ENCODE assay signal across 19 cellular contexts in the genomic region with DNA sequence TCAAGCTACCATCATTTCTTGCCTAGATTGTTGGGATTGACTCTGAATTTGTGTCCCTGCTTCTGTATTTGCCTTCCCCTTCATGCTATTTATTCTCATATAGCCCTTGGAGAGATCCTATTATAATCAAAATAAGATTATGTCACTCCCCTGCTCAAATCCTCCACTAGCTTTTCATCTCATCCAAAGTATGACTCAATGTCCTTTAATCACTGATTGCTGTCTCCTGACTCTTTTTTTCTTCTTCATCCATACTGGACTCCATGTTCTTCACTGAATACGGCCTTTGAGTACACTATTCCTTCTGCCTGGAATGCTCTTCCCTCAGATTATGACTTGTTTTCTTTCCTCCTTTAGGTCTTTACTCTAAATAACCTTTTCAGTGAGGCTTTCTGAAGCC. TPM values are rescaled to one million over a fixed set of nuclear protein-coding genes. Genes with fewer than 3 reads are reported as not detected.
DNase-seq lines count a peak whose midpoint lies in the region; ATAC-seq, FAIRE-seq and TF ChIP-seq lines count a peak whose summit lies in the region.
"Had no signal": no experiment of that assay in that cellular context is flagged by ENCODE, and none has a peak within 500 bp of the region (broad histone marks: within the 10 kb centered on the region; RNA-seq: fewer than 3 reads in every experiment).

No MANE protein-coding gene starts in this region.

- POLR2A ChIA-PET in A673 (lab: Charles Lee; ENCODE audit: low non-redundant PET) = no interaction called here
- POLR2A ChIA-PET in HEK293 (lab: Yijun Ruan, JAX) = no interaction called here
- POLR2A ChIA-PET in K562 (lab: Yijun Ruan, JAX) = interaction anchor here (0.6 kb wide), 2 partner anchors 32 to 202 kb away, joined by 3 to 4 read pairs; no protein-coding TSS in a partner anchor

- no peak overlapping the region for H2AFZ ChIP-seq in K562 (ENCODE audit: low read depth, low read length)
- H2AFZ ChIP-seq: GM23338 had no signal

- H3K9ac ChIP-seq in K562 (ENCODE audit: insufficient read depth in 1 of 2, low read depth in 2 of 2, low read length in 2 of 2) = no peak overlapping the region

- intact Hi-C loops in A673 (cut with micrococcal nuclease; ENCODE audit: unreplicated experiment) (loop anchor here (10.0 kb wide), 1 partner anchor 110 kb away; the partner anchor contains the start of gene MRPL33), K562 (cut with micrococcal nuclease) (no loop called here), thyroid gland (cut with DNase I) (no loop called here)

- WGBS in K562 (ENCODE audit: insufficient coverage, low coverage, missing lambda C conversion rate) = 15% methylated on average over 1 of the region's 1 CpG
- WGBS in thyroid gland, 2 donors = 91 to 92% methylated on average over 1 of the region's 1 CpG

- H3K4me2 ChIP-seq in K562 (ENCODE audit: insufficient read depth, low read length) = no peak overlapping the region
- H3K4me2 ChIP-seq: GM23338 had no signal

- peaks cover 3% of the 10 kb centered on the region for H3K9me3 ChIP-seq in A673 (ENCODE audit: low read depth, low read length, poor library complexity, severe bottlenecking)
- H3K9me3 ChIP-seq in HEK293 (ENCODE audit: control insufficient read depth, insufficient read depth, low read depth, low read length) = no peaks in the 10 kb centered on the region
- H3K9me3 ChIP-seq in K562 (replicated peaks; ENCODE audit: control insufficient read depth, insufficient read depth, low read depth, low read length) = no peaks in the 10 kb centered on the region
- H3K9me3 ChIP-seq in thyroid gland = no peaks in the 10 kb centered on the region
- H3K9me3 ChIP-seq: gastroesophageal sphincter had no signal

- no peak for TF ChIP-seq CTCF in A673 (conservative IDR thresholded peaks at IDR 0.05; ENCODE audit: low read depth, low read length)
- no peak for TF ChIP-seq CTCF in HEK293 (tag by site-specific recombination; IDR thresholded peaks at IDR 0.05)
- TF ChIP-seq CTCF in K562 (IDR thresholded peaks at IDR 0.05 in 2 of 3, conservative IDR thresholded peaks at IDR 0.05 in 1 of 3; ENCODE audit: insufficient read depth in 2 of 3, low read depth in 1 of 3, low read length in 3 of 3) = no peak
- TF ChIP-seq CTCF in thyroid gland (IDR thresholded peaks at IDR 0.05) = no peak

- H3K27me3 ChIP-seq in A673 (replicated peaks; ENCODE audit: insufficient read depth, low read depth, low read length, poor library complexity) = no peaks in the 10 kb centered on the region
- no peaks in the 10 kb centered on the region for H3K27me3 ChIP-seq in K562 (ENCODE audit: control insufficient read depth in 2 of 2, insufficient read depth in 2 of 2, low read length in 2 of 2)
- no peaks in the 10 kb centered on the region for H3K27me3 ChIP-seq in thyroid gland
- H3K27me3 ChIP-seq: gastroesophageal sphincter had no signal

- no peak for ATAC-seq in K562
- ATAC-seq in HG03432 (IDR thresholded peaks at IDR 0.05; ENCODE audit: unreplicated experiment) = no peak
- ATAC-seq in HG03095 (IDR thresholded peaks at IDR 0.05; ENCODE audit: unreplicated experiment) = no peak
- ATAC-seq: gastroesophageal sphincter, GM23338 had no signal

- peak; percentile 35 for FAIRE-seq in K562 (lab: Jason Lieb, UNC)
- FAIRE-seq: colon had no signal

- DNase-seq in A673 (ENCODE audit: low spot score) (peak; percentile 39), K562 (ENCODE audit: extremely low read depth in 1 of 4, low spot score in 3 of 4) (no peak), iris pigment epithelial cell (ENCODE audit: low read depth) (peak; percentile 57), RPMI8226 (no peak), thyroid gland (no peak)
- DNase-seq: activated CD4-positive, alpha-beta memory T cell treated with anti-CD3 and anti-CD28 coated beads for 36 hours; activated naive CD4-positive, alpha-beta T cell treated with Interleukin-2 at 50 U/mL for 16 hours; anterior cingulate cortex; CD4-positive, alpha-beta memory T cell; DMS79; NCI-H1105; NCI-H526; SIG-M5 had no signal

- no TSS peak for BruUV-seq in A673 (replicated peaks; lab: Mats Ljungman, UMichigan)
- BruUV-seq in K562 (replicated peaks; lab: Mats Ljungman, UMichigan) = no TSS peak

- no peaks in the 10 kb centered on the region for H3K79me2 ChIP-seq in K562 (ENCODE audit: control insufficient read depth, insufficient read depth, low read length)

- no peak for TF ChIP-seq POLR2A in K562 (conservative IDR thresholded peaks at IDR 0.05)
- TF ChIP-seq POLR2A in thyroid gland (IDR thresholded peaks at IDR 0.05) = no peak

- no peak for TF ChIP-seq RAD21 in K562 (CRISPR knock-in tag; conservative IDR thresholded peaks at IDR 0.05 in 1 of 2, IDR thresholded peaks at IDR 0.05 in 1 of 2)

- H3K4me1 ChIP-seq in A673 (ENCODE audit: insufficient read depth, low read length, poor library complexity, severe bottlenecking) (peaks cover 14% of the 10 kb centered on the region), HEK293 (ENCODE audit: control insufficient read depth, insufficient read depth, low read length) (peaks cover 8% of the 10 kb centered on the region; the same call in 1 of the 2 replicates), K562 (replicated peaks in 1 of 2; ENCODE audit: control insufficient read depth in 2 of 2, insufficient read depth in 2 of 2, low read length in 2 of 2) (peaks cover 2 to 6% of the 10 kb centered on the region in 2 experiments; a peak in 3 of 5 replicates), thyroid gland (peaks cover 5 to 9% of the 10 kb centered on the region in 2 donors)

- H3K36me3 ChIP-seq in A673 (ENCODE audit: insufficient read depth, low read length, poor library complexity, severe bottlenecking) = no peaks in the 10 kb centered on the region
- no peaks in the 10 kb centered on the region for H3K36me3 ChIP-seq in HEK293 (ENCODE audit: control insufficient read depth in 2 of 2, insufficient read depth in 1 of 2, low read length in 2 of 2)
- no peaks in the 10 kb centered on the region for H3K36me3 ChIP-seq in K562 (ENCODE audit: control insufficient read depth, insufficient read depth, low read length)
- H3K36me3 ChIP-seq in thyroid gland = no peaks in the 10 kb centered on the region
- H3K36me3 ChIP-seq: gastroesophageal sphincter had no signal

- H3K9me1 ChIP-seq in K562 (ENCODE audit: control insufficient read depth, insufficient read depth, low read length) = no peaks in the 10 kb centered on the region

- CTCF ChIA-PET in A673 (lab: Charles Lee) = no interaction called here
- CTCF ChIA-PET in HEK293 (lab: Yijun Ruan, JAX) = interaction anchor here (0.6 to 0.7 kb wide), 3 partner anchors 16 to 157 kb away, joined by 3 to 4 read pairs (median 3); no protein-coding TSS in a partner anchor
- CTCF ChIA-PET in K562 (lab: Yijun Ruan, JAX; ENCODE audit: low intra/inter-chr PET ratio) = no interaction called here

- no peak overlapping the region for H3K27ac ChIP-seq in A673 (ENCODE audit: low read depth, low read length, poor library complexity, severe bottlenecking)
- H3K27ac ChIP-seq in HEK293 (ENCODE audit: extremely low read depth, low read depth, low read length) = no peak overlapping the region
- no peak overlapping the region for H3K27ac ChIP-seq in K562 (ENCODE audit: extremely low read depth, low read depth, low read length)
- no peak overlapping the region for H3K27ac ChIP-seq in thyroid gland
- H3K27ac ChIP-seq: gastroesophageal sphincter had no signal

- H4K20me1 ChIP-seq in K562 (replicated peaks; ENCODE audit: control insufficient read depth, insufficient read depth, low read length) = no peaks in the 10 kb centered on the region

- no peak for TF ChIP-seq EP300 in K562 (IDR thresholded peaks at IDR 0.05; ENCODE audit: low read length)

- H3K4me3 ChIP-seq in A673 (ENCODE audit: low read depth, low read length, poor library complexity, severe bottlenecking) = no peak overlapping the region
- no peak overlapping the region for H3K4me3 ChIP-seq in HEK293 (ENCODE audit: low read depth, low read length)
- H3K4me3 ChIP-seq in K562 = no peak overlapping the region
- no peak overlapping the region for H3K4me3 ChIP-seq in thyroid gland (replicated peaks in 1 of 3)
- H3K4me3 ChIP-seq: gastroesophageal sphincter, GM23338 had no signal

- in situ Hi-C loops in K562 (cut with MboI) = no loop called here

RNA-seq across cellular contexts. Expression of gene RBKS, which starts 4.9 kb away (rescaled TPM):
- 0.54 and 0.66 TPM in 2 replicates for total RNA-seq in A673 (2021)
- total RNA-seq in K562 (2011; cell fraction: chromatin; rRNA removed; ENCODE audit: low replicate concordance) = 0.79 and 1.00 TPM in 2 replicates
- 0.50 TPM in 1 of 2 replicates, not detected in the other for total RNA-seq in K562 (2011; cell fraction: nucleolus; rRNA removed)
- 1.1 and 1.3 TPM in 2 replicates for total RNA-seq in K562 (2011; cell fraction: nucleoplasm; rRNA removed)
- 0.18 and 0.24 TPM in 2 replicates for total RNA-seq in K562 (2014; rRNA removed)
- 0.11 and 0.13 TPM in 2 replicates for total RNA-seq in K562 (2014; rRNA removed; fragmentation: Illumina TruSeq; extraction: Trizol)
- total RNA-seq in K562 (2015; rRNA removed; fragmentation: Illumina TruSeq; extraction: Trizol) = 0.15 and 0.25 TPM in 2 replicates
- 0.07 and 0.18 TPM in 2 replicates for total RNA-seq in K562 (2021)
- polyA plus RNA-seq in K562 (2011; rRNA removed) = 0.34 and 0.39 TPM in 2 replicates
- polyA plus RNA-seq in K562 (2011; cell fraction: cytosol; rRNA removed) = 0.10 and 0.47 TPM in 2 replicates
- polyA plus RNA-seq in K562 (2011; cell fraction: nucleus; rRNA removed) = 0.31 and 0.67 TPM in 2 replicates
- polyA plus RNA-seq in K562 (2012) = 0.31 and 0.93 TPM in 2 replicates
- 0.12 and 0.19 TPM in 2 replicates for polyA plus RNA-seq in K562 (2014; fragmentation: Illumina TruSeq; extraction: Trizol)
- polyA plus RNA-seq in K562 (2014; fragmentation: Nextera tagmentation; extraction: Ambion mirVana) = under 1 TPM; 0.06 to 0.24 TPM
- 0.20 and 1.1 TPM in 2 replicates for polyA plus RNA-seq in K562 (2014; rRNA removed)
- 0.36 and 0.39 TPM in 2 replicates for polyA minus RNA-seq in K562 (2011; rRNA and poly(A)+ RNA removed)
- polyA minus RNA-seq in K562 (2011; cell fraction: cytosol; rRNA and poly(A)+ RNA removed) = not detected in 2 replicates
- polyA minus RNA-seq in K562 (2011; cell fraction: nucleus; rRNA and poly(A)+ RNA removed) = 1.1 and 1.2 TPM in 2 replicates
- total RNA-seq in thyroid gland = 10 to 100 TPM in 1 of 4 donors, 1 to 10 TPM in 3; 6.9 to 10.6 (median 8.1) TPM

RNA-seq across cellular contexts. Expression of gene BABAM2, which starts 5.3 kb away (rescaled TPM):
- total RNA-seq in A673 (2021) (21.5 and 21.8 TPM in 2 replicates), K562 (2014; rRNA removed) (10.9 and 15.6 TPM in 2 replicates), K562 (2014; rRNA removed; fragmentation: Illumina TruSeq; extraction: Trizol) (27.3 and 31.8 TPM in 2 replicates), K562 (2015; rRNA removed; fragmentation: Illumina TruSeq; extraction: Trizol) (19.9 and 23.5 TPM in 2 replicates), K562 (2021) (23.9 and 24.2 TPM in 2 replicates), thyroid gland (10 to 100 TPM; 33.2 to 70.3 (median 38.6) TPM)
- 95.1 and 126 TPM in 2 replicates for total RNA-seq in K562 (2011; cell fraction: chromatin; rRNA removed; ENCODE audit: low replicate concordance)
- 41.5 and 49.6 TPM in 2 replicates for total RNA-seq in K562 (2011; cell fraction: nucleolus; rRNA removed)
- total RNA-seq in K562 (2011; cell fraction: nucleoplasm; rRNA removed) = 76.3 and 103 TPM in 2 replicates
- polyA plus RNA-seq in K562 (2011; rRNA removed) (22.8 and 25.6 TPM in 2 replicates), K562 (2014; fragmentation: Illumina TruSeq; extraction: Trizol) (27.9 and 32.9 TPM in 2 replicates), K562 (2014; fragmentation: Nextera tagmentation; extraction: Ambion mirVana) (10 to 100 TPM; 35.2 to 37.4 TPM), K562 (2014; rRNA removed) (15.6 and 18.0 TPM in 2 replicates)
- 15.8 and 16.3 TPM in 2 replicates for polyA plus RNA-seq in K562 (2011; cell fraction: cytosol; rRNA removed)
- 21.4 TPM in 2 replicates for polyA plus RNA-seq in K562 (2011; cell fraction: nucleus; rRNA removed)
- 24.0 and 34.6 TPM in 2 replicates for polyA plus RNA-seq in K562 (2012)
- 30.3 and 33.4 TPM in 2 replicates for polyA minus RNA-seq in K562 (2011; rRNA and poly(A)+ RNA removed)
- 10.7 and 17.9 TPM in 2 replicates for polyA minus RNA-seq in K562 (2011; cell fraction: cytosol; rRNA and poly(A)+ RNA removed)
- 42.8 and 66.1 TPM in 2 replicates for polyA minus RNA-seq in K562 (2011; cell fraction: nucleus; rRNA and poly(A)+ RNA removed)

Comparison
In these comparisons a context has a peak if more than half of its experiments do, and no peak if none do; other contexts are left out.
1. DNase-seq: peak in A673 (single experiment) and iris pigment epithelial cell (single experiment); none in K562 (0 of 4), RPMI8226 (single experiment) and thyroid gland (0 of 2).